10 cellular contexts compared by ENCODE assay signal in genomic region chr19:2969104-2969504, GRCh38. TPM values are rescaled to one million over a fixed set of nuclear protein-coding genes. Genes with fewer than 3 reads are reported as not detected.
DNase-seq lines count a peak whose midpoint lies in the region; ATAC-seq and TF ChIP-seq lines count a peak whose summit lies in the region.
"Had no signal": no experiment of that assay in that cellular context is flagged by ENCODE, and none has a peak within 500 bp of the region (broad histone marks: within the 10 kb centered on the region; RNA-seq: fewer than 3 reads in every experiment).

No MANE protein-coding gene starts in this region.

- intact Hi-C loops in esophagus muscularis mucosa (cut with DNase I), result no loop called here

- H3K27ac ChIP-seq in esophagus muscularis mucosa (replicated peaks in 1 of 4), result peak overlapping the region; percentile 81 to 88 (median 86)

- H3K4me1 ChIP-seq in esophagus muscularis mucosa, result peaks cover 50 to 63% (median 61%) of the 10 kb centered on the region in 4 donors

- TF ChIP-seq POLR2A in esophagus muscularis mucosa (IDR thresholded peaks at IDR 0.05; ENCODE audit: low read depth), result no peak

- H3K4me3 ChIP-seq in esophagus muscularis mucosa, result no peak overlapping the region

- H3K4me3 Mint-ChIP-seq in natural killer cell treated with Interleukin-12 subunit alpha and Interleukin-12 subunit beta and Interleukin-15 and Interleukin-18, amount 100 ng/mL, for 72 hours, result no peak overlapping the region
- H3K4me3 Mint-ChIP-seq: activated naive CD8-positive, alpha-beta T cell treated with anti-CD3 and anti-CD28 coated beads, Interleukin-2, amount 50 U/mL, for 24 hours; T-helper 1 cell treated with Interleukin-12 subunit alpha and Interleukin-12 subunit beta and Interleukin-4 antibody, amounts not matched to agents 30 μg/mL and 1 μg/mL, for 36 hours had no signal

- no peaks in the 10 kb centered on the region for H3K4me1 Mint-ChIP-seq in natural killer cell treated with Interleukin-12 subunit alpha and Interleukin-12 subunit beta and Interleukin-15 and Interleukin-18, amount 100 ng/mL, for 72 hours (ENCODE audit: low read depth in 2 of 2)

- WGBS in esophagus muscularis mucosa, result 33% methylated on average over 5 of the region's 5 CpGs

- no peaks in the 10 kb centered on the region for H3K9me3 ChIP-seq in esophagus muscularis mucosa

- ATAC-seq in natural killer cell treated with Interleukin-12 subunit alpha and Interleukin-12 subunit beta and Interleukin-15 and Interleukin-18, amount 100 ng/mL, for 72 hours, result no peak
- ATAC-seq in HG02885 (IDR thresholded peaks at IDR 0.05; ENCODE audit: poor library complexity, unreplicated experiment) (no peak), GM18519 (IDR thresholded peaks at IDR 0.05; ENCODE audit: low FRiP score, unreplicated experiment) (no peak), HG03442 (IDR thresholded peaks at IDR 0.05; ENCODE audit: unreplicated experiment) (no peak)
- ATAC-seq: activated naive CD8-positive, alpha-beta T cell treated with anti-CD3 and anti-CD28 coated beads, Interleukin-2, amount 50 U/mL, for 24 hours had no signal

- TF ChIP-seq CTCF in esophagus muscularis mucosa (IDR thresholded peaks at IDR 0.05), result no peak

- no peak for TF ChIP-seq EP300 in esophagus muscularis mucosa (IDR thresholded peaks at IDR 0.05)

- H3K36me3 ChIP-seq in esophagus muscularis mucosa, result no peaks in the 10 kb centered on the region

- no peaks in the 10 kb centered on the region for H3K9me3 Mint-ChIP-seq in natural killer cell treated with Interleukin-12 subunit alpha and Interleukin-12 subunit beta and Interleukin-15 and Interleukin-18, amount 100 ng/mL, for 72 hours
- H3K9me3 Mint-ChIP-seq: activated naive CD8-positive, alpha-beta T cell treated with anti-CD3 and anti-CD28 coated beads, Interleukin-2, amount 50 U/mL, for 24 hours; T-helper 1 cell treated with Interleukin-12 subunit alpha and Interleukin-12 subunit beta and Interleukin-4 antibody, amounts not matched to agents 30 μg/mL and 1 μg/mL, for 36 hours had no signal

- H3K27ac Mint-ChIP-seq in natural killer cell treated with Interleukin-12 subunit alpha and Interleukin-12 subunit beta and Interleukin-15 and Interleukin-18, amount 100 ng/mL, for 72 hours, result no peak overlapping the region
- H3K27ac Mint-ChIP-seq: activated naive CD8-positive, alpha-beta T cell treated with anti-CD3 and anti-CD28 coated beads, Interleukin-2, amount 50 U/mL, for 24 hours; T-helper 1 cell treated with Interleukin-12 subunit alpha and Interleukin-12 subunit beta and Interleukin-4 antibody, amounts not matched to agents 30 μg/mL and 1 μg/mL, for 36 hours had no signal

- H3K27me3 Mint-ChIP-seq in natural killer cell treated with Interleukin-12 subunit alpha and Interleukin-12 subunit beta and Interleukin-15 and Interleukin-18, amount 100 ng/mL, for 72 hours, result peaks cover 0 to 2% of the 10 kb centered on the region in 2 donors

- H3K27me3 ChIP-seq in esophagus muscularis mucosa, result no peaks in the 10 kb centered on the region

- no peaks in the 10 kb centered on the region for H3K36me3 Mint-ChIP-seq in natural killer cell treated with Interleukin-12 subunit alpha and Interleukin-12 subunit beta and Interleukin-15 and Interleukin-18, amount 100 ng/mL, for 72 hours

- DNase-seq in DMS79 (lab: John Stamatoyannopoulos, UW), result peak; percentile 94
- peak; percentile 16 for DNase-seq in NCI-H2227 treated with DMSO at 0.1 percent for 48 hours (lab: John Stamatoyannopoulos, UW)
- DNase-seq in esophagus muscularis mucosa (ENCODE audit: extremely low spot score), result no peak
- DNase-seq in pons (ENCODE audit: low spot score), result peak; percentile 14
- no peak for DNase-seq in natural killer cell treated with Interleukin-12 subunit alpha and Interleukin-12 subunit beta and Interleukin-15 and Interleukin-18, amount 100 ng/mL, for 72 hours (ENCODE audit: low spot score)
- DNase-seq: activated naive CD8-positive, alpha-beta T cell treated with anti-CD3 and anti-CD28 coated beads, Interleukin-2, amount 50 U/mL, for 24 hours had no signal

RNA-seq across cellular contexts. Expression of gene TLE6, which starts 8.3 kb away (rescaled TPM):
- total RNA-seq in esophagus muscularis mucosa, result 1 to 10 TPM in 1 of 4 donors, under 1 TPM in 2, not detected in 1; 0.75 to 1.2 (median 0.91) TPM
- total RNA-seq in natural killer cell treated with Interleukin-12 subunit alpha and Interleukin-12 subunit beta and Interleukin-15 and Interleukin-18, amount 100 ng/mL, for 72 hours, result 1 to 10 TPM in 1 of 2 donors, under 1 TPM in 1; 0.45 to 1.8 TPM

RNA-seq across cellular contexts. Expression of gene ZNF77, which starts 24.3 kb away (rescaled TPM):
- total RNA-seq in esophagus muscularis mucosa, result 1 to 10 TPM; 2.5 to 4.2 (median 3.0) TPM
- 10 to 100 TPM in 1 of 2 donors, 1 to 10 TPM in 1; 5.3 to 10.4 TPM for total RNA-seq in natural killer cell treated with Interleukin-12 subunit alpha and Interleukin-12 subunit beta and Interleukin-15 and Interleukin-18, amount 100 ng/mL, for 72 hours

RNA-seq across cellular contexts. Expression of gene TLE2, which starts 60.0 kb away (rescaled TPM):
- 10 to 100 TPM; 34.0 to 51.2 (median 44.1) TPM for total RNA-seq in esophagus muscularis mucosa
- 1 to 10 TPM; 1.3 to 3.2 TPM for total RNA-seq in natural killer cell treated with Interleukin-12 subunit alpha and Interleukin-12 subunit beta and Interleukin-15 and Interleukin-18, amount 100 ng/mL, for 72 hours

Comparison
In these comparisons a context has a peak if more than half of its experiments do, and no peak if none do; other contexts are left out.
1. DNase-seq: peak in DMS79 (single experiment), NCI-H2227 treated with DMSO at 0.1 percent for 48 hours (single experiment) and pons (single experiment); none in esophagus muscularis mucosa (single experiment) and natural killer cell treated with Interleukin-12 subunit alpha and Interleukin-12 subunit beta and Interleukin-15 and Interleukin-18, amount 100 ng/mL, for 72 hours (single experiment).
2. RNA of gene TLE2, which starts 60.0 kb away (total RNA-seq): 34.0 to 51.2 TPM in esophagus muscularis mucosa; 1.3 to 3.2 TPM in natural killer cell treated with Interleukin-12 subunit alpha and Interleukin-12 subunit beta and Interleukin-15 and Interleukin-18, amount 100 ng/mL, for 72 hours; every median in the first group is over 4 times any median in the second.